8 cellular contexts compared by ENCODE assay signal in the genomic region with DNA sequence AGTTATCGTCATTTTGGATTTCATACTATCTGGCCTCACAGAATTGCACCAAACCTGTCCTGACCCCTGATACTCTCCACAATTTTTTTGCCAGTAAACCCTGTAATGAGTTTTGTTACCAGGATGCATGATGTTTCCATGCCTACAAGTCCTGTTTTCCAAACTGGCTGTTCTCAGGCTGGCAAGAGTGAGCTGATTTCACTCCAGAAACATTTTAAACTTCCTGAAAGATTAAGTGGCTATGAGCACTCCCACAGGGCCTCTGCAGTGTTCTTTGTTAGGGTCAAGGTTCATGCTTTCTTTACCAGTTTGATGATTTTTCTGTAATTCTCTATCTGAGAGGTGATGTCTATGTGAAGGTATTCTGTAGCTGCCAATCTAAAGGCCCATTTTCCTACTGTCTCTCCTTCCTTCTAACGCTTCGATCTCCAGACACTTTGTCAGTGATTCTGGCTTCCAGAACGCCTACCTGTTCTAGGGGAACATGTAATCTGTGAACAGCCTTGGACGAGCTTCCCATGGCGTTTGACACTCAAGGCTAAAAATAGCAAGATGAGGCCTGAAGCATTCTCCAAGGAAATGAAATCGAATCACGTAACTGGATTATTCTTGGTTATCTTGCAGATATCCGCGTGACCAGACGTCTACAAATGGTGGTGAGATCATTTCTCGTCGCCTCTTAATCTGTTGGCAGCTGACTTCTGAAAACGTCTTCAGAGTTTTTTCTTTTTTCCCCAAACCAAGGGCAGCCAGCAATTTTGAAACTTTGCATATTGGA. TPM values are rescaled to one million over a fixed set of nuclear protein-coding genes. Genes with fewer than 3 reads are reported as not detected.
DNase-seq lines count a peak whose midpoint lies in the region; ATAC-seq and TF ChIP-seq lines count a peak whose summit lies in the region.

No MANE protein-coding gene starts in this region.

- H3K23ac ChIP-seq in IMR-90 (ENCODE audit: low read depth, low read length), result peak overlapping the region; percentile 59

- peak overlapping the region; percentile 27 for H4K91ac ChIP-seq in IMR-90 (ENCODE audit: insufficient read depth, low read depth, low read length)

- peak overlapping the region; percentile 54 for H4K5ac ChIP-seq in IMR-90 (ENCODE audit: low read depth, low read length)

- H3K36me3 Mint-ChIP-seq in endodermal cell (ENCODE audit: low read depth), result no peaks in the 10 kb centered on the region

- H3K56ac ChIP-seq in IMR-90 (ENCODE audit: extremely low read depth, insufficient read depth, low read length), result peak overlapping the region; percentile 14; the same call in 1 of the 2 replicates

- no peak overlapping the region for H3K27ac Mint-ChIP-seq in endodermal cell

- H2AK9ac ChIP-seq in IMR-90 (replicated peaks; ENCODE audit: low read depth, low read length, poor library complexity), result no peak overlapping the region

- H3K4me3 ChIP-seq in IMR-90 (ENCODE audit: insufficient read depth, low read depth, low read length) (no peak overlapping the region), endodermal cell (ENCODE audit: low read length) (peak overlapping the region; percentile 4), lung (no peak overlapping the region), subcutaneous abdominal adipose tissue (ENCODE audit: low read depth in 1 of 5, low read length in 5 of 5) (peak overlapping the region in 1 of 5 donors; percentile 12)

- peak overlapping the region; percentile 49 for H3K4ac ChIP-seq in IMR-90 (ENCODE audit: low read depth, low read length)

- peak overlapping the region; percentile 85 for H3K4me2 ChIP-seq in IMR-90 (ENCODE audit: low read depth, low read length)

- no peak for TF ChIP-seq POLR2A in IMR-90 (IDR thresholded peaks at IDR 0.05; ENCODE audit: low read depth, low read length)

- peaks cover 10% of the 10 kb centered on the region for H3K4me1 ChIP-seq in IMR-90 (ENCODE audit: control insufficient read depth, insufficient read depth, low read length)
- peaks cover 3% of the 10 kb centered on the region for H3K4me1 ChIP-seq in endodermal cell (ENCODE audit: control insufficient read depth, insufficient read depth, low read length)
- H3K4me1 ChIP-seq in lung (ENCODE audit: control insufficient read depth in 2 of 2, insufficient read depth in 2 of 2, low read length in 2 of 2), result peaks cover 4 to 10% of the 10 kb centered on the region in 2 donors
- peaks cover 7 to 24% (median 18%) of the 10 kb centered on the region in 5 donors for H3K4me1 ChIP-seq in subcutaneous abdominal adipose tissue (ENCODE audit: control insufficient read depth in 5 of 5, insufficient read depth in 5 of 5, low read length in 5 of 5)

- TF ChIP-seq CTCF in IMR-90 (conservative IDR thresholded peaks at IDR 0.05; ENCODE audit: low read depth, low read length), result no peak
- no peak for TF ChIP-seq CTCF in endodermal cell (conservative IDR thresholded peaks at IDR 0.05)
- TF ChIP-seq CTCF in lung (IDR thresholded peaks at IDR 0.05; ENCODE audit: control extremely low read depth, extremely low read depth), result no peak

- H3K4me1 Mint-ChIP-seq in endodermal cell, result peaks cover 6% of the 10 kb centered on the region

- peak overlapping the region; percentile 70 for H2BK120ac ChIP-seq in IMR-90 (ENCODE audit: low read depth, low read length)

- H3K27me3 ChIP-seq in IMR-90 (ENCODE audit: control insufficient read depth, insufficient read depth, low read length), result no peaks in the 10 kb centered on the region
- no peaks in the 10 kb centered on the region for H3K27me3 ChIP-seq in endodermal cell (ENCODE audit: control insufficient read depth, insufficient read depth, low read length, poor library complexity, severe bottlenecking)
- H3K27me3 ChIP-seq in lung (ENCODE audit: control insufficient read depth, insufficient read depth), result no peaks in the 10 kb centered on the region
- H3K27me3 ChIP-seq in subcutaneous abdominal adipose tissue (ENCODE audit: control insufficient read depth in 5 of 5, insufficient read depth in 4 of 5, low read length in 5 of 5), result no peaks in the 10 kb centered on the region

- WGBS in IMR-90 (ENCODE audit: extremely low coverage in 2 of 2, insufficient read length in 1 of 2), 2 experiments, result 10% methylated on average over 6 of the region's 14 CpGs; no CpG with 5 or more reads in 1 of the 2 experiments
- WGBS in endodermal cell (ENCODE audit: insufficient coverage in 1 of 2, insufficient read length in 1 of 2), 2 experiments, result 90 to 91% methylated on average over 14 of the region's 14 CpGs
- WGBS in lung, 2 donors, result 49 to 75% methylated on average over 14 of the region's 14 CpGs

- peak overlapping the region; percentile 78 for H3K18ac ChIP-seq in IMR-90 (ENCODE audit: low read depth, low read length)

- dilution Hi-C loops in IMR-90 (cut with HindIII; ENCODE audit: low sequenced_read_pairs, unreplicated experiment), result no loop called here

- intact Hi-C loops in IMR-90 (cut with micrococcal nuclease), result no loop called here
- intact Hi-C loops in left colon (cut with DNase I, micrococcal nuclease), result no loop called here

- peak overlapping the region; percentile 60 for H2AFZ ChIP-seq in IMR-90 (replicated peaks; ENCODE audit: low read length, poor library complexity)

- H3K9me1 ChIP-seq in IMR-90 (ENCODE audit: insufficient read depth, low read length), result peaks cover 4% of the 10 kb centered on the region

- no peaks in the 10 kb centered on the region for H3K79me1 ChIP-seq in IMR-90 (ENCODE audit: low read depth in 1 of 2, low read length in 2 of 2)

- no peak overlapping the region for H3K4me3 Mint-ChIP-seq in endodermal cell

- peaks cover 14% of the 10 kb centered on the region for H3K9me3 Mint-ChIP-seq in endodermal cell

- CTCF ChIA-PET in IMR-90 (lab: Yijun Ruan, JAX), result no interaction called here

- no peaks in the 10 kb centered on the region for H3K27me3 Mint-ChIP-seq in endodermal cell (ENCODE audit: insufficient read depth)

- peak overlapping the region; percentile 32 to 63; a peak in 2 of 4 replicates for H4K8ac ChIP-seq in IMR-90 (ENCODE audit: low read depth in 2 of 2, low read length in 2 of 2)

- no TSS peak for BruUV-seq in IMR-90 (replicated peaks; lab: Mats Ljungman, UMichigan)

- H3K27ac ChIP-seq in IMR-90 (ENCODE audit: insufficient read depth, low read length) (peak overlapping the region; percentile 77; the same call in 1 of the 2 replicates), endodermal cell (ENCODE audit: low read depth, low read length) (peak overlapping the region; percentile 72), lung (ENCODE audit: low read depth in 1 of 2, low read length in 1 of 2) (peak overlapping the region; percentile 83 to 93), subcutaneous abdominal adipose tissue (ENCODE audit: low read depth, low read length) (peak overlapping the region; percentile 88)

- peak overlapping the region; percentile 60 for H2BK20ac ChIP-seq in IMR-90 (ENCODE audit: low read depth, low read length)

- peak overlapping the region; percentile 1; the same call in 1 of the 2 replicates for H3K9ac ChIP-seq in IMR-90 (ENCODE audit: low read depth, low read length)
- no peak overlapping the region for H3K9ac ChIP-seq in endodermal cell (ENCODE audit: extremely low read depth, low read length, poor library complexity, severe bottlenecking)
- H3K9ac ChIP-seq in subcutaneous abdominal adipose tissue (ENCODE audit: low read length in 5 of 5), result peak overlapping the region in 3 of 5 donors; percentile 40 to 66 (median 57)

- no peak overlapping the region for H2AK5ac ChIP-seq in IMR-90 (ENCODE audit: low read depth, low read length)

- H2BK15ac ChIP-seq in IMR-90 (ENCODE audit: low read depth, low read length), result peak overlapping the region; percentile 94; the same call in 2 of the 3 replicates

- in situ Hi-C loops in IMR-90 (cut with MboI; ENCODE audit: low sequenced_read_pairs), result no loop called here

- H3K36me3 ChIP-seq in IMR-90 (ENCODE audit: control insufficient read depth, insufficient read depth, low read length) (no peaks in the 10 kb centered on the region), endodermal cell (ENCODE audit: control insufficient read depth, insufficient read depth, low read length) (no peaks in the 10 kb centered on the region), lung (ENCODE audit: control insufficient read depth in 2 of 2, insufficient read depth in 2 of 2, low read length in 2 of 2) (no peaks in the 10 kb centered on the region), subcutaneous abdominal adipose tissue (ENCODE audit: control insufficient read depth in 5 of 5, insufficient read depth in 5 of 5, low read length in 5 of 5) (no peaks in the 10 kb centered on the region)

- POLR2A ChIA-PET in IMR-90 (lab: Charles Lee; ENCODE audit: unreplicated experiment), result no interaction called here

- H2BK5ac ChIP-seq in IMR-90 (ENCODE audit: low read depth, low read length, poor library complexity, severe bottlenecking), result peak overlapping the region; percentile 28

- no peak for TF ChIP-seq RAD21 in IMR-90 (IDR thresholded peaks at IDR 0.05; ENCODE audit: low read length)

- DNase-seq in IMR-90, result peak; percentile 90
- no peak for DNase-seq in endodermal cell
- DNase-seq in lung (ENCODE audit: low spot score), result no peak
- no peak for DNase-seq in NCI-H510A treated with DMSO at 0.1 percent for 48 hours (lab: John Stamatoyannopoulos, UW)
- no peak for DNase-seq in LoVo (ENCODE audit: low spot score)
- no peak for DNase-seq in left colon

- H4K20me1 ChIP-seq in IMR-90 (ENCODE audit: insufficient read depth, low read length), result no peaks in the 10 kb centered on the region

- no peaks in the 10 kb centered on the region for H3K9me3 ChIP-seq in IMR-90 (ENCODE audit: control insufficient read depth, insufficient read depth, low read length)
- peaks cover 35% of the 10 kb centered on the region for H3K9me3 ChIP-seq in endodermal cell (ENCODE audit: control insufficient read depth, low read length)
- H3K9me3 ChIP-seq in lung (ENCODE audit: control insufficient read depth in 2 of 2, insufficient read depth in 1 of 2, low read length in 1 of 2), result peaks cover 0 to 1% of the 10 kb centered on the region in 2 donors
- no peaks in the 10 kb centered on the region for H3K9me3 ChIP-seq in subcutaneous abdominal adipose tissue (ENCODE audit: control insufficient read depth in 5 of 5, low read length in 5 of 5)

- peak overlapping the region; percentile 16 for H3K14ac ChIP-seq in IMR-90 (replicated peaks; ENCODE audit: low read depth, low read length)

- ATAC-seq in IMR-90 (ENCODE audit: low read depth), result peak; percentile 76
- ATAC-seq in lung (ENCODE audit: insufficient read depth, low FRiP score), result peak; percentile 78
- ATAC-seq in GM18517 (IDR thresholded peaks at IDR 0.05; ENCODE audit: unreplicated experiment), result no peak
- ATAC-seq in left colon, result no peak

TF ChIP-seq in IMR-90, 13 proteins besides CTCF, POLR2A, EP300 and RAD21 (continues in another document):
- no peak for TF ChIP-seq MAZ (IDR thresholded peaks at IDR 0.05; ENCODE audit: borderline replicate concordance, low read depth, low read length)

RNA-seq across cellular contexts. Expression of a gene that starts 31.9 kb away (rescaled TPM):
- 8.9 and 11.7 TPM in 2 replicates for total RNA-seq in IMR-90 (2012; rRNA removed)
- polyA plus RNA-seq in IMR-90 (2012; rRNA removed), result 6.4 and 6.8 TPM in 2 replicates
- 5.8 and 6.6 TPM in 2 replicates for polyA plus RNA-seq in IMR-90 (2012; cell fraction: cytosol; rRNA removed)
- polyA plus RNA-seq in IMR-90 (2012; cell fraction: nucleus; rRNA removed; ENCODE audit: low replicate concordance), result 6.6 and 13.8 TPM in 2 replicates
- total RNA-seq in endodermal cell, result 10 to 100 TPM in 1 of 2 donors, 1 to 10 TPM in 1; 4.3 to 11.0 TPM
- 13.9 TPM for polyA plus RNA-seq in endodermal cell (2013, experiment 1 of 2)
- 15.6 TPM for polyA plus RNA-seq in endodermal cell (2013, experiment 2 of 2)
- total RNA-seq in lung, result 10 to 100 TPM; 42.0 to 58.1 TPM
- polyA plus RNA-seq in lung, result 10 to 100 TPM; 21.5 to 25.8 TPM
- 10 to 100 TPM in 1 of 2 donors, 1 to 10 TPM in 1; 4.3 to 30.8 TPM for total RNA-seq in left colon

Comparison
In these comparisons a context has a peak if more than half of its experiments do, and no peak if none do; other contexts are left out.
1. ATAC-seq: peak in IMR-90 (single experiment) and lung (single experiment); none in GM18517 (single experiment) and left colon (single experiment).
2. Peak in every context shown above with its lines, with median percentiles within 50 percentile points of each other: H3K27ac ChIP-seq.